In the genomic region with DNA sequence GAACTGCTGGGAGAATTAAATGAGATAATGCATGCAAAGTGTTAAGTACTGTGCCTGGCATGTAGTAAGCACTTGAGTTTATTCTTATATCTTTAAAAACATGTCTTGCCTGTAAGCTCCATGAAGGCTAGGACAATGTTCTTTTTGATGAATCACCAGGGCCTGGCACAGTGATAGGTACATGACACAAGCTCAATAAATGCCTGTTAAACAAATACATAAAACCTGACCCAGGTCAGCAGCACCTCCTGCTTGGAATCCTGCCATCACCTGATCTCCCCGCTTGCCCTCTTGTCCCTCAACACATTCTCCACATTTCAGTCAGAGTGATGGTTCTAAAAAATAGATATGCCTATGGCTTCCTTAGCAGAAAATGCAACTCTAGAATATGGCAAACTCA, we compare ENCODE assay signal across 19 cellular contexts.
DNase-seq lines count a peak whose midpoint lies in the region; ATAC-seq, FAIRE-seq and TF ChIP-seq lines count a peak whose summit lies in the region.
"Had no signal": no experiment of that assay in that cellular context is flagged by ENCODE, and none has a peak within 500 bp of the region (broad histone marks: within the 10 kb centered on the region; RNA-seq: fewer than 3 reads in every experiment).

No MANE protein-coding gene starts in this region.

- POLR2A ChIA-PET in HepG2 (lab: Yijun Ruan, JAX), result no interaction called here
- POLR2A ChIA-PET in activated CD4-positive, alpha-beta memory T cell treated with anti-CD3 and anti-CD28 coated beads, Interleukin-2, amount 10 ng/mL, durations not matched to agents 7 days and 5 days (lab: Charles Lee), result no interaction called here

- in situ Hi-C loops in HepG2 (cut with HindIII; ENCODE audit: extremely low pct_ligation_motif_present, low pct_unique_long_range_greater_than_20kb), result no loop called here

- no peaks in the 10 kb centered on the region for H4K20me1 ChIP-seq in HepG2 (ENCODE audit: insufficient read depth, low read length)

- peaks cover 59% of the 10 kb centered on the region for H3K4me1 Mint-ChIP-seq in chondrocyte (ENCODE audit: low read depth)
- H3K4me1 Mint-ChIP-seq in activated CD4-positive, alpha-beta memory T cell treated with anti-CD3 and anti-CD28 coated beads, Interleukin-2, amount 10 ng/mL, durations not matched to agents 7 days and 5 days, result no peaks in the 10 kb centered on the region
- H3K4me1 Mint-ChIP-seq: activated CD4-positive, alpha-beta T cell treated with anti-CD3 and anti-CD28 coated beads for 36 hours had no signal

- no peak overlapping the region for H2AFZ ChIP-seq in HepG2 (ENCODE audit: low read length)

- no peaks in the 10 kb centered on the region for H3K79me2 ChIP-seq in HepG2 (ENCODE audit: insufficient read depth, low read length)

- DNase-seq in HepG2 (ENCODE audit: low spot score), result no peak
- peak; percentile 77 for DNase-seq in colonic mucosa
- DNase-seq in left lobe of liver (ENCODE audit: low spot score), result peak; percentile 52
- DNase-seq in chondrocyte (ENCODE audit: low spot score), result no peak
- no peak for DNase-seq in activated CD4-positive, alpha-beta memory T cell treated with anti-CD3 and anti-CD28 coated beads, Interleukin-2, amount 10 ng/mL, durations not matched to agents 7 days and 5 days
- DNase-seq: activated CD4-positive, alpha-beta T cell treated with anti-CD3 and anti-CD28 coated beads for 36 hours; Caco-2; cerebellar nuclear complex; effector memory CD8-positive, alpha-beta T cell; KG1; NCI-H187 treated with DMSO at 0.1 percent for 48 hours; NK-92 treated with Interleukin-12 subunit alpha and Interleukin-12 subunit beta, amount 100 ng/mL, for 24 hours; stimulated activated CD8-positive, alpha-beta memory T cell treated with anti-CD3 and anti-CD28 coated beads, Interleukin-4, amount 100 ng/mL, for 48 hours had no signal

- TF ChIP-seq CTCF in liver (IDR thresholded peaks at IDR 0.05; ENCODE audit: low read depth, low read length, missing input control), result no peak
- no peak for TF ChIP-seq CTCF in HepG2 (CRISPR knock-in tag; IDR thresholded peaks at IDR 0.05)
- no peak for TF ChIP-seq CTCF in colonic mucosa (IDR thresholded peaks at IDR 0.05)
- no peak for TF ChIP-seq CTCF in chondrocyte (IDR thresholded peaks at IDR 0.05)

- FAIRE-seq in HepG2 (lab: Jason Lieb, UNC), result no peak
- FAIRE-seq: astrocyte had no signal

- H3K27me3 ChIP-seq in liver (ENCODE audit: control insufficient read depth in 4 of 4, insufficient read depth in 4 of 4, low read length in 3 of 4), result no peaks in the 10 kb centered on the region
- H3K27me3 ChIP-seq in HepG2 (ENCODE audit: control insufficient read depth in 1 of 2, insufficient read depth in 2 of 2, low read length in 2 of 2), result peaks cover 0 to 3% of the 10 kb centered on the region in 2 experiments; a peak in 1 of 5 replicates
- no peaks in the 10 kb centered on the region for H3K27me3 ChIP-seq in colonic mucosa

- intact Hi-C loops in HepG2 (cut with micrococcal nuclease; ENCODE audit: unreplicated experiment) (no loop called here), colonic mucosa (cut with DNase I) (no loop called here)

- TF ChIP-seq EP300 in HepG2 (IDR thresholded peaks at IDR 0.05; ENCODE audit: low read depth in 2 of 2, low read length in 2 of 2) (no peak), HepG2 (CRISPR knock-in tag; IDR thresholded peaks at IDR 0.05; ENCODE audit: borderline replicate concordance) (no peak)

- BruUV-seq in HepG2 (replicated peaks; lab: Mats Ljungman, UMichigan), result no TSS peak

- H3K9me3 ChIP-seq in liver (ENCODE audit: control insufficient read depth in 4 of 4, low read length in 3 of 4) (no peaks in the 10 kb centered on the region), HepG2 (ENCODE audit: low read length) (no peaks in the 10 kb centered on the region), colonic mucosa (no peaks in the 10 kb centered on the region)
- H3K9me3 ChIP-seq: Caco-2 had no signal

- H3K4me1 ChIP-seq in liver (ENCODE audit: control insufficient read depth in 4 of 4, insufficient read depth in 4 of 4, low read length in 3 of 4) (peaks cover 0 to 3% (median 1%) of the 10 kb centered on the region in 4 donors), HepG2 (ENCODE audit: insufficient read depth, low read length) (no peaks in the 10 kb centered on the region), colonic mucosa (peaks cover 3% of the 10 kb centered on the region)
- H3K4me1 ChIP-seq: Caco-2 had no signal

- no peak overlapping the region for H3K4me2 ChIP-seq in HepG2 (ENCODE audit: low read depth, low read length)

- no peaks in the 10 kb centered on the region for H3K36me3 Mint-ChIP-seq in chondrocyte (ENCODE audit: low read depth)
- no peaks in the 10 kb centered on the region for H3K36me3 Mint-ChIP-seq in activated CD4-positive, alpha-beta memory T cell treated with anti-CD3 and anti-CD28 coated beads, Interleukin-2, amount 10 ng/mL, durations not matched to agents 7 days and 5 days (ENCODE audit: low read depth)
- H3K36me3 Mint-ChIP-seq: activated naive CD4-positive, alpha-beta T cell treated with anti-CD3 and anti-CD28 coated beads, Interleukin-2, amount 50 U/mL, for 24 hours had no signal

- 37% methylated on average over 1 of the region's 1 CpG for WGBS in liver
- 9% methylated on average over 1 of the region's 1 CpG for WGBS in HepG2 (ENCODE audit: low lambda C conversion rate)

- TF ChIP-seq RAD21 in liver (IDR thresholded peaks at IDR 0.05) (no peak), HepG2 (CRISPR knock-in tag; IDR thresholded peaks at IDR 0.05) (no peak)

- no peak overlapping the region for H3K4me3 ChIP-seq in liver (ENCODE audit: low read depth in 1 of 3, low read length in 3 of 3)
- no peak overlapping the region for H3K4me3 ChIP-seq in HepG2 (replicated peaks in 1 of 3; ENCODE audit: insufficient read depth in 1 of 3, low read depth in 2 of 3, low read length in 3 of 3)
- no peak overlapping the region for H3K4me3 ChIP-seq in colonic mucosa

- H3K4me3 Mint-ChIP-seq in chondrocyte (ENCODE audit: unreplicated experiment), result no peak overlapping the region
- no peak overlapping the region for H3K4me3 Mint-ChIP-seq in activated CD4-positive, alpha-beta memory T cell treated with anti-CD3 and anti-CD28 coated beads, Interleukin-2, amount 10 ng/mL, durations not matched to agents 7 days and 5 days
- H3K4me3 Mint-ChIP-seq: activated CD4-positive, alpha-beta T cell treated with anti-CD3 and anti-CD28 coated beads for 36 hours; activated naive CD4-positive, alpha-beta T cell treated with anti-CD3 and anti-CD28 coated beads, Interleukin-2, amount 50 U/mL, for 24 hours; activated T-helper 1 cell treated with anti-CD3 and anti-CD28 coated beads, Interleukin-12 subunit alpha, Interleukin-12 subunit beta, Interleukin-2, Interleukin-4 antibody, amounts not matched to agents 30 ng/mL and 10 ng/mL and 1 ng/mL, durations not matched to agents 14 hours and 24 hours and 36 hours; effector memory CD8-positive, alpha-beta T cell had no signal

- H3K27ac Mint-ChIP-seq in chondrocyte (ENCODE audit: unreplicated experiment), result no peak overlapping the region
- H3K27ac Mint-ChIP-seq in activated CD4-positive, alpha-beta memory T cell treated with anti-CD3 and anti-CD28 coated beads, Interleukin-2, amount 10 ng/mL, durations not matched to agents 7 days and 5 days, result no peak overlapping the region
- H3K27ac Mint-ChIP-seq: activated CD4-positive, alpha-beta T cell treated with anti-CD3 and anti-CD28 coated beads for 36 hours; activated naive CD4-positive, alpha-beta T cell treated with anti-CD3 and anti-CD28 coated beads, Interleukin-2, amount 50 U/mL, for 24 hours; activated T-helper 1 cell treated with anti-CD3 and anti-CD28 coated beads, Interleukin-12 subunit alpha, Interleukin-12 subunit beta, Interleukin-2, Interleukin-4 antibody, amounts not matched to agents 30 ng/mL and 10 ng/mL and 1 ng/mL, durations not matched to agents 14 hours and 24 hours and 36 hours; effector memory CD8-positive, alpha-beta T cell had no signal

- ATAC-seq in HepG2 (no peak), left lobe of liver (peak; percentile 75), HG03280 (IDR thresholded peaks at IDR 0.05; ENCODE audit: unreplicated experiment) (no peak), GM19467 (IDR thresholded peaks at IDR 0.05; ENCODE audit: unreplicated experiment) (no peak)
- ATAC-seq: activated CD4-positive, alpha-beta T cell treated with anti-CD3 and anti-CD28 coated beads for 36 hours; effector memory CD8-positive, alpha-beta T cell had no signal

- CTCF ChIA-PET in HepG2 (lab: Yijun Ruan, JAX; ENCODE audit: low intra/inter-chr PET ratio, low total read pairs), result no interaction called here
- CTCF ChIA-PET in activated CD4-positive, alpha-beta memory T cell treated with anti-CD3 and anti-CD28 coated beads, Interleukin-2, amount 10 ng/mL, durations not matched to agents 7 days and 5 days (lab: Charles Lee), result no interaction called here

- no peaks in the 10 kb centered on the region for H3K36me3 ChIP-seq in liver (ENCODE audit: control insufficient read depth in 4 of 4, insufficient read depth in 3 of 4, low read depth in 1 of 4, low read length in 3 of 4)
- H3K36me3 ChIP-seq in HepG2 (replicated peaks in 1 of 2; ENCODE audit: control insufficient read depth in 1 of 2, insufficient read depth in 2 of 2, low read length in 2 of 2), result no peaks in the 10 kb centered on the region
- H3K36me3 ChIP-seq in colonic mucosa, result no peaks in the 10 kb centered on the region

- no peaks in the 10 kb centered on the region for H3K9me3 Mint-ChIP-seq in chondrocyte (ENCODE audit: low read depth)
- no peaks in the 10 kb centered on the region for H3K9me3 Mint-ChIP-seq in activated CD4-positive, alpha-beta memory T cell treated with anti-CD3 and anti-CD28 coated beads, Interleukin-2, amount 10 ng/mL, durations not matched to agents 7 days and 5 days
- H3K9me3 Mint-ChIP-seq: activated naive CD4-positive, alpha-beta T cell treated with anti-CD3 and anti-CD28 coated beads, Interleukin-2, amount 50 U/mL, for 24 hours; activated T-helper 1 cell treated with anti-CD3 and anti-CD28 coated beads, Interleukin-12 subunit alpha, Interleukin-12 subunit beta, Interleukin-2, Interleukin-4 antibody, amounts not matched to agents 30 ng/mL and 10 ng/mL and 1 ng/mL, durations not matched to agents 14 hours and 24 hours and 36 hours; effector memory CD8-positive, alpha-beta T cell had no signal

- H3K9ac ChIP-seq in liver (ENCODE audit: low read depth in 1 of 2, low read length in 2 of 2) (no peak overlapping the region), HepG2 (ENCODE audit: insufficient read depth, low read depth, low read length) (no peak overlapping the region), colonic mucosa (ENCODE audit: low read depth in 2 of 2, low read length in 2 of 2) (no peak overlapping the region)

- no peaks in the 10 kb centered on the region for H3K27me3 Mint-ChIP-seq in chondrocyte (ENCODE audit: low read depth)
- no peaks in the 10 kb centered on the region for H3K27me3 Mint-ChIP-seq in activated CD4-positive, alpha-beta memory T cell treated with anti-CD3 and anti-CD28 coated beads, Interleukin-2, amount 10 ng/mL, durations not matched to agents 7 days and 5 days
- H3K27me3 Mint-ChIP-seq: activated CD4-positive, alpha-beta T cell treated with anti-CD3 and anti-CD28 coated beads for 36 hours; activated naive CD4-positive, alpha-beta T cell treated with anti-CD3 and anti-CD28 coated beads, Interleukin-2, amount 50 U/mL, for 24 hours; effector memory CD8-positive, alpha-beta T cell had no signal

- no peak for TF ChIP-seq POLR2A in HepG2 (IDR thresholded peaks at IDR 0.05; ENCODE audit: insufficient read depth in 1 of 2, low read depth in 2 of 2, low read length in 2 of 2)

- H3K27ac ChIP-seq in liver (ENCODE audit: low read depth in 1 of 2, low read length in 2 of 2) (no peak overlapping the region), HepG2 (ENCODE audit: extremely low read length, insufficient read depth, low read length) (no peak overlapping the region), colonic mucosa (no peak overlapping the region)

Comparison
In these comparisons a context has a peak if more than half of its experiments do, and no peak if none do; other contexts are left out.
1. DNase-seq: peak in colonic mucosa (single experiment) and left lobe of liver (single experiment); none in HepG2 (single experiment), chondrocyte (single experiment) and activated CD4-positive, alpha-beta memory T cell treated with anti-CD3 and anti-CD28 coated beads, Interleukin-2, amount 10 ng/mL, durations not matched to agents 7 days and 5 days (single experiment).